13 cellular contexts compared by ENCODE assay signal in the genomic region with DNA sequence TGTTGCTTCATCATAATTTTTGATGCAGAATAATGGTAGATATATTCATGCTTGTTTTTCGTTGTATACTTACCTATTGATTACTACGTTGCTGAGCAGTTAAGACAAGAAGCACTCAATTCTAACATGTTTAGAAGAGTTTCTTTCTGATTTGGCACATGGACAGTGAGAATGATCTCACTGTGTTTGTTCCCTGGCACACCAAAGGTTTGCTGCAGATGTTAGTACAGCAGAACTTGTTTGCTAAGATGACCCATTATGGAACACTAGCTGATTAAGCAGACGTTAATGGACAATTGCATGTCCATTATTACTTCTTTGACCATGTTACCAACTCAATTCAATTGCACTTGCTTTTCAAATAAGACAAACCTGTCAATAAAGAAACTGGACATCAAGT.
DNase-seq lines count a peak whose midpoint lies in the region; ATAC-seq lines count a peak whose summit lies in the region.
"Had no signal": no experiment of that assay in that cellular context is flagged by ENCODE, and none has a peak within 500 bp of the region (broad histone marks: within the 10 kb centered on the region; RNA-seq: fewer than 3 reads in every experiment).

No MANE protein-coding gene starts in this region.

- intact Hi-C loops in activated CD4-positive, alpha-beta T cell treated with anti-CD3 and anti-CD28 coated beads for 36 hours (cut with DNase I, micrococcal nuclease), result loop anchor here in 1 of 2 experiments (10.0 kb wide), 1 partner anchor 1284 kb away; no protein-coding TSS in a partner anchor
- intact Hi-C loops in left ventricle myocardium superior (cut with micrococcal nuclease), result no loop called here

- no peak for DNase-seq in activated CD4-positive, alpha-beta T cell treated with anti-CD3 and anti-CD28 coated beads for 36 hours
- DNase-seq in activated CD4-positive, alpha-beta T cell treated with anti-CD3 and anti-CD28 coated beads for 48 hours, result no peak
- DNase-seq in activated CD4-positive, alpha-beta memory T cell treated with anti-CD3 and anti-CD28 coated beads, Interleukin-2, amount 10 ng/mL, durations not matched to agents 7 days and 5 days, result no peak
- DNase-seq in left ventricle myocardium superior (no peak), AML-193 (lab: John Stamatoyannopoulos, UW) (no peak)
- no peak for DNase-seq in stimulated activated naive B cell treated with anti-CD40 and anti-IgM and Interleukin-4, amounts not matched to agents 10 μg/mL and 1 μg/mL and 100 μg/mL, for 72 hours
- DNase-seq: ACHN; NCI-H1417 treated with DMSO at 0.1 percent for 48 hours; RPMI8226; stimulated activated CD4-positive, alpha-beta T cell treated with anti-CD3 and anti-CD28 coated beads, Interleukin-12 subunit alpha, Interleukin-12 subunit beta, amount 100 ng/mL, for 4 hours; thyroid gland had no signal

- peak overlapping the region; percentile 88 for H3K27ac Mint-ChIP-seq in activated CD4-positive, alpha-beta T cell treated with anti-CD3 and anti-CD28 coated beads for 36 hours
- peak overlapping the region; percentile 80 for H3K27ac Mint-ChIP-seq in activated CD4-positive, alpha-beta memory T cell treated with anti-CD3 and anti-CD28 coated beads, Interleukin-2, amount 10 ng/mL, durations not matched to agents 7 days and 5 days
- H3K27ac Mint-ChIP-seq in stimulated activated naive B cell treated with anti-CD40 and anti-IgM and Interleukin-4, amounts not matched to agents 10 μg/mL and 1 μg/mL and 100 μg/mL, for 72 hours, result peak overlapping the region; percentile 98

- no peaks in the 10 kb centered on the region for H3K27me3 Mint-ChIP-seq in activated CD4-positive, alpha-beta T cell treated with anti-CD3 and anti-CD28 coated beads for 36 hours
- H3K27me3 Mint-ChIP-seq in activated CD4-positive, alpha-beta memory T cell treated with anti-CD3 and anti-CD28 coated beads, Interleukin-2, amount 10 ng/mL, durations not matched to agents 7 days and 5 days, result no peaks in the 10 kb centered on the region
- H3K27me3 Mint-ChIP-seq in stimulated activated naive B cell treated with anti-CD40 and anti-IgM and Interleukin-4, amounts not matched to agents 10 μg/mL and 1 μg/mL and 100 μg/mL, for 72 hours, result no peaks in the 10 kb centered on the region

- H3K36me3 Mint-ChIP-seq in activated CD4-positive, alpha-beta T cell treated with anti-CD3 and anti-CD28 coated beads for 36 hours (ENCODE audit: low read depth), result peaks cover 37% of the 10 kb centered on the region
- peaks cover 53% of the 10 kb centered on the region for H3K36me3 Mint-ChIP-seq in activated CD4-positive, alpha-beta memory T cell treated with anti-CD3 and anti-CD28 coated beads, Interleukin-2, amount 10 ng/mL, durations not matched to agents 7 days and 5 days (ENCODE audit: low read depth)
- peaks cover 9 to 24% of the 10 kb centered on the region in 2 donors for H3K36me3 Mint-ChIP-seq in stimulated activated naive B cell treated with anti-CD40 and anti-IgM and Interleukin-4, amounts not matched to agents 10 μg/mL and 1 μg/mL and 100 μg/mL, for 72 hours

- H3K4me1 Mint-ChIP-seq in activated CD4-positive, alpha-beta T cell treated with anti-CD3 and anti-CD28 coated beads for 36 hours, result peaks cover 94% of the 10 kb centered on the region
- H3K4me1 Mint-ChIP-seq in activated CD4-positive, alpha-beta memory T cell treated with anti-CD3 and anti-CD28 coated beads, Interleukin-2, amount 10 ng/mL, durations not matched to agents 7 days and 5 days, result peaks cover 96% of the 10 kb centered on the region
- peaks cover 52 to 89% of the 10 kb centered on the region in 2 donors for H3K4me1 Mint-ChIP-seq in stimulated activated naive B cell treated with anti-CD40 and anti-IgM and Interleukin-4, amounts not matched to agents 10 μg/mL and 1 μg/mL and 100 μg/mL, for 72 hours

- ATAC-seq in activated CD4-positive, alpha-beta T cell treated with anti-CD3 and anti-CD28 coated beads for 36 hours, result no peak
- peak; percentile 75 for ATAC-seq in left ventricle myocardium superior
- ATAC-seq in stimulated activated naive B cell treated with anti-CD40 and anti-IgM and Interleukin-4, amounts not matched to agents 10 μg/mL and 1 μg/mL and 100 μg/mL, for 72 hours (replicated peaks), result no peak
- no peak for ATAC-seq in HG03135 (IDR thresholded peaks at IDR 0.05; ENCODE audit: unreplicated experiment)
- no peak for ATAC-seq in GM21423 (IDR thresholded peaks at IDR 0.05; ENCODE audit: unreplicated experiment)

- POLR2A ChIA-PET in activated CD4-positive, alpha-beta T cell treated with anti-CD3 and anti-CD28 coated beads for 36 hours (lab: Charles Lee), result interaction anchor here (0.8 kb wide), 1 partner anchor 15 kb away, joined by 5 read pairs; no protein-coding TSS in a partner anchor
- POLR2A ChIA-PET in activated CD4-positive, alpha-beta memory T cell treated with anti-CD3 and anti-CD28 coated beads, Interleukin-2, amount 10 ng/mL, durations not matched to agents 7 days and 5 days (lab: Charles Lee), result interaction anchor here (1.3 to 13.6 kb wide), 8 partner anchors 7 to 102 kb away, joined by 3 to 255 read pairs (median 14); no protein-coding TSS in a partner anchor

- H3K4me3 Mint-ChIP-seq in activated CD4-positive, alpha-beta T cell treated with anti-CD3 and anti-CD28 coated beads for 36 hours, result peak overlapping the region; percentile 57
- peak overlapping the region; percentile 66 for H3K4me3 Mint-ChIP-seq in activated CD4-positive, alpha-beta memory T cell treated with anti-CD3 and anti-CD28 coated beads, Interleukin-2, amount 10 ng/mL, durations not matched to agents 7 days and 5 days
- peak overlapping the region; percentile 80 to 83 for H3K4me3 Mint-ChIP-seq in stimulated activated naive B cell treated with anti-CD40 and anti-IgM and Interleukin-4, amounts not matched to agents 10 μg/mL and 1 μg/mL and 100 μg/mL, for 72 hours

- CTCF ChIA-PET in activated CD4-positive, alpha-beta T cell treated with anti-CD3 and anti-CD28 coated beads for 36 hours (lab: Charles Lee), result interaction anchor here (1.1 to 9.9 kb wide), 8 partner anchors 12 to 101 kb away, joined by 3 to 109 read pairs (median 27); no protein-coding TSS in a partner anchor
- CTCF ChIA-PET in activated CD4-positive, alpha-beta memory T cell treated with anti-CD3 and anti-CD28 coated beads, Interleukin-2, amount 10 ng/mL, durations not matched to agents 7 days and 5 days (lab: Charles Lee), result interaction anchor here (1.2 to 3.6 kb wide), 8 partner anchors 14 to 97 kb away, joined by 4 to 19 read pairs (median 10); no protein-coding TSS in a partner anchor

- H3K9me3 Mint-ChIP-seq in activated CD4-positive, alpha-beta T cell treated with anti-CD3 and anti-CD28 coated beads for 36 hours (ENCODE audit: low read depth), result no peaks in the 10 kb centered on the region
- H3K9me3 Mint-ChIP-seq in activated CD4-positive, alpha-beta memory T cell treated with anti-CD3 and anti-CD28 coated beads, Interleukin-2, amount 10 ng/mL, durations not matched to agents 7 days and 5 days, result no peaks in the 10 kb centered on the region
- H3K9me3 Mint-ChIP-seq in stimulated activated naive B cell treated with anti-CD40 and anti-IgM and Interleukin-4, amounts not matched to agents 10 μg/mL and 1 μg/mL and 100 μg/mL, for 72 hours, result peaks cover 0 to 3% of the 10 kb centered on the region in 2 donors
